In genomic region chr11:37449146-37449545, GRCh38 we compare ENCODE assay signal across 8 cellular contexts.
DNase-seq lines count a peak whose midpoint lies in the region; ATAC-seq, FAIRE-seq and TF ChIP-seq lines count a peak whose summit lies in the region.

No MANE protein-coding gene starts in this region.

- peak; percentile 81 for TF ChIP-seq RAD21 in GM12878 (IDR thresholded peaks at IDR 0.05; ENCODE audit: insufficient read depth, low read depth, low read length)

- no peak overlapping the region for H2AFZ ChIP-seq in GM12878 (ENCODE audit: control insufficient read depth, low read depth, low read length)

- in situ Hi-C loops in G401 (cut with HindIII; ENCODE audit: low sequenced_read_pairs) = no loop called here
- in situ Hi-C loops in GM12878 (cut with MboI) = no loop called here

- no peak overlapping the region for H3K27ac ChIP-seq in GM12878 (ENCODE audit: control insufficient read depth, insufficient read depth)

- no peaks in the 10 kb centered on the region for H3K27me3 ChIP-seq in GM12878 (replicated peaks in 1 of 2; ENCODE audit: control insufficient read depth in 2 of 2, insufficient read depth in 2 of 2, low read length in 1 of 2)

- no peaks in the 10 kb centered on the region for H3K79me2 ChIP-seq in GM12878 (ENCODE audit: control insufficient read depth, insufficient read depth, low read length)

- TF ChIP-seq POLR2A in GM12878 (IDR thresholded peaks at IDR 0.05; ENCODE audit: low read depth, low read length) = no peak

- DNase-seq in G401 (ENCODE audit: low spot score) = peak; percentile 5
- peak; percentile 0 for DNase-seq in MV-4-11 (lab: John Stamatoyannopoulos, UW)
- no peak for DNase-seq in GM12878 (ENCODE audit: low read depth, low spot score)
- peak; percentile 9 for DNase-seq in midbrain (lab: John Stamatoyannopoulos, UW)
- DNase-seq in activated effector memory CD4-positive, alpha-beta T cell treated with anti-CD3 and anti-CD28 coated beads, Interleukin-2, amount 50 U/mL, for 16 hours = no peak
- DNase-seq in activated naive CD4-positive, alpha-beta T cell (lab: John Stamatoyannopoulos, UW) = no peak

- SMC1A ChIA-PET in GM12878 (lab: Charles Lee; ENCODE audit: uncharacterized antibody, unreplicated experiment) = no interaction called here

- H3K9ac ChIP-seq in GM12878 (ENCODE audit: control insufficient read depth, insufficient read depth, low read length) = no peak overlapping the region

- no peak for TF ChIP-seq EP300 in GM12878 (IDR thresholded peaks at IDR 0.05; ENCODE audit: borderline replicate concordance in 1 of 2, control insufficient read depth in 1 of 2, low read depth in 2 of 2, low read length in 2 of 2)

- no peak for FAIRE-seq in GM12878 (lab: Jason Lieb, UNC)

- CTCF ChIA-PET in GM12878 (lab: Yijun Ruan, JAX) = no interaction called here

- ATAC-seq in GM12878 (peak; percentile 74), HG03457 (IDR thresholded peaks at IDR 0.05; ENCODE audit: unreplicated experiment) (no peak)
- no peak for ATAC-seq in activated CD4-positive, CD25-positive, alpha-beta regulatory T cell treated with anti-CD3 and anti-CD28 coated beads, Interleukin-2, amount 50 U/mL, for 24 hours

- intact Hi-C loops in GM12878 (cut with micrococcal nuclease; ENCODE audit: unreplicated experiment) = loop anchor here (5.0 to 10.0 kb wide), 2 partner anchors 83 to 156 kb away; no protein-coding TSS in a partner anchor

- BruUV-seq in GM12878 (replicated peaks; lab: Mats Ljungman, UMichigan) = no TSS peak

- RAD21 ChIA-PET in GM12878 (lab: Charles Lee; ENCODE audit: unreplicated experiment) = no interaction called here

- no peaks in the 10 kb centered on the region for H3K4me1 ChIP-seq in GM12878 (ENCODE audit: control insufficient read depth, insufficient read depth, low read length)

- no peaks in the 10 kb centered on the region for H3K9me3 ChIP-seq in GM12878 (replicated peaks; ENCODE audit: control insufficient read depth, insufficient read depth, low read length)

- TF ChIP-seq CTCF in GM12878 (IDR thresholded peaks at IDR 0.05 in 2 of 3, conservative IDR thresholded peaks at IDR 0.05 in 1 of 3; ENCODE audit: control insufficient read depth in 2 of 3, extremely low read depth in 1 of 3, insufficient read depth in 1 of 3, low read depth in 3 of 3, low read length in 3 of 3) = peak; percentile 4 to 50 (median 29); a peak in 3 of 6 replicates

- POLR2A ChIA-PET in GM12878 (lab: Charles Lee) = no interaction called here

- H3K4me2 ChIP-seq in GM12878 (ENCODE audit: control insufficient read depth, insufficient read depth) = no peak overlapping the region

- H3K4me3 ChIP-seq in GM12878 = no peak overlapping the region

- no peaks in the 10 kb centered on the region for H4K20me1 ChIP-seq in GM12878 (ENCODE audit: control insufficient read depth, insufficient read depth)

- H3K36me3 ChIP-seq in GM12878 (ENCODE audit: control insufficient read depth in 2 of 2, insufficient read depth in 2 of 2, low read length in 1 of 2) = no peaks in the 10 kb centered on the region

- 16% methylated on average over 3 of the region's 3 CpGs for WGBS in GM12878 (ENCODE audit: insufficient coverage, insufficient replicate concordance, low lambda C conversion rate, missing lambda C conversion rate)

TF ChIP-seq in GM12878, 131 proteins besides CTCF, POLR2A, EP300 and RAD21:
- TF ChIP-seq MEF2A (IDR thresholded peaks at IDR 0.05; ENCODE audit: insufficient read depth, low read depth, low read length) (no peak), SMC3 (IDR thresholded peaks at IDR 0.05; ENCODE audit: borderline replicate concordance, low read length) (peak; percentile 57; the same call in 1 of the 2 replicates)

Comparison
In these comparisons a context has a peak if more than half of its experiments do, and no peak if none do; other contexts are left out.
1. DNase-seq: peak in G401 (single experiment), MV-4-11 (single experiment) and midbrain (single experiment); none in GM12878 (single experiment), activated effector memory CD4-positive, alpha-beta T cell treated with anti-CD3 and anti-CD28 coated beads, Interleukin-2, amount 50 U/mL, for 16 hours (single experiment) and activated naive CD4-positive, alpha-beta T cell (0 of 4).